ENCODE assay signal across 1 cellular context in the genomic region with DNA sequence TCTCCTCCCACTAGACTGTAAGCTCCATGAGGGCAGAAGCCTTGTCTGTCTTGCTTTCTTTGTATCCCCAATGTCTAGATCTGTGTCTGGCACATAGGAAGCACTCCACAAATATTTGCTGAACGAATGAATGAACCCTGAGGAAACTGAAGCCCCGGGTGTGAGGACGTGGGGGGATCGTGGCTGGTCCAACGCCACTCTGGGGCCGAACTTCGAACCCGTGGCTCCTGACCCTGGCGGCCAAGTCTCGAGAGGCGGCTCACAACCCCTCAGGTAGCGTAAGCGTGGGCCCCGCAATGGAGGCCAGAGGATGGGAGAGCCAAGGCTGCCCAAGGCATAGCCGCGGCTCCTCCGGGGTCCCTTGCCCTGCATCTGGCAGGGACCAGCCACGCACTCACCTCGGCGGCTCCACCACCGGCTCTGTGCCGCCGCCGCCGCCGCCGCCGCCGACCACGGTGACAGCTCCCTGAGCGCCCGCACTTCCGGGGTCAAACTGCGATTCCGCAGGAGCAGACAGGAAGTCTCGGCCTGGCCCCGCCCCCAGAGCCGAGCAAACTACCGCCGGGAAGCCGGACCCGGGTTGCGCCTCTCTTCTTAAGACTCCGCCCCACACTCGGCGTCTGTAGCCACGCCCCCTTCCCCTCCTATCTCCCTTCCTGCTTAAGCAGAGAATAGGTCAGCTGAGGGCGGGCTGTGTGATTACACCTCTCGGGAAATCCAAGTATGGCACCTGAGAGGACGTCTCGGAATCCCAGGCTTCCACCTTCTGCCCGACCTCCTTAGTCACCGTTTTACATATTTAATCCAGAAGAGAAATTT.
A peak's percentile ranks its signal among the peaks of the same experiment; 100 is the strongest.
TF ChIP-seq lines count a peak whose summit lies in the region.

A gene with protein sequence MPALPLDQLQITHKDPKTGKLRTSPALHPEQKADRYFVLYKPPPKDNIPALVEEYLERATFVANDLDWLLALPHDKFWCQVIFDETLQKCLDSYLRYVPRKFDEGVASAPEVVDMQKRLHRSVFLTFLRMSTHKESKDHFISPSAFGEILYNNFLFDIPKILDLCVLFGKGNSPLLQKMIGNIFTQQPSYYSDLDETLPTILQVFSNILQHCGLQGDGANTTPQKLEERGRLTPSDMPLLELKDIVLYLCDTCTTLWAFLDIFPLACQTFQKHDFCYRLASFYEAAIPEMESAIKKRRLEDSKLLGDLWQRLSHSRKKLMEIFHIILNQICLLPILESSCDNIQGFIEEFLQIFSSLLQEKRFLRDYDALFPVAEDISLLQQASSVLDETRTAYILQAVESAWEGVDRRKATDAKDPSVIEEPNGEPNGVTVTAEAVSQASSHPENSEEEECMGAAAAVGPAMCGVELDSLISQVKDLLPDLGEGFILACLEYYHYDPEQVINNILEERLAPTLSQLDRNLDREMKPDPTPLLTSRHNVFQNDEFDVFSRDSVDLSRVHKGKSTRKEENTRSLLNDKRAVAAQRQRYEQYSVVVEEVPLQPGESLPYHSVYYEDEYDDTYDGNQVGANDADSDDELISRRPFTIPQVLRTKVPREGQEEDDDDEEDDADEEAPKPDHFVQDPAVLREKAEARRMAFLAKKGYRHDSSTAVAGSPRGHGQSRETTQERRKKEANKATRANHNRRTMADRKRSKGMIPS (minus strand): TSS at position 495 of the 819 bp plus-strand sequence. CDS start 5,949 bp downstream, outside the sequence.

TF ChIP-seq in SK-N-SH, 30 proteins besides CTCF, POLR2A, EP300 and RAD21 (continued from another document):
- TF ChIP-seq REST (IDR thresholded peaks at IDR 0.05; ENCODE audit: low read depth, low read length) (no peak), EZH2phosphoT487 (IDR thresholded peaks at IDR 0.05; ENCODE audit: borderline replicate concordance, low read depth) (no peak), RCOR1 (IDR thresholded peaks at IDR 0.05; ENCODE audit: low read length) (no peak), POLR2AphosphoS5 (IDR thresholded peaks at IDR 0.05; ENCODE audit: low read depth, low read length) (peak; percentile 95), FOSL2 (IDR thresholded peaks at IDR 0.05; ENCODE audit: borderline replicate concordance, low read depth) (no peak), USF1 (IDR thresholded peaks at IDR 0.05; ENCODE audit: borderline replicate concordance, low read depth) (peak; percentile 54; the same call in 1 of the 2 replicates), NFIC (IDR thresholded peaks at IDR 0.05; ENCODE audit: borderline replicate concordance) (no peak), RXRA (IDR thresholded peaks at IDR 0.05; ENCODE audit: borderline replicate concordance, low read depth) (no peak), TAF1 (IDR thresholded peaks at IDR 0.05; ENCODE audit: borderline replicate concordance, low read depth, low read length) (peak; percentile 53; the same call in 1 of the 2 replicates), CHD2 (IDR thresholded peaks at IDR 0.05; ENCODE audit: low read length, partially characterized antibody) (peak; percentile 64), GABPA (IDR thresholded peaks at IDR 0.05; ENCODE audit: low read depth) (peak; percentile 89)
- TF ChIP-seq, protein P1, sequence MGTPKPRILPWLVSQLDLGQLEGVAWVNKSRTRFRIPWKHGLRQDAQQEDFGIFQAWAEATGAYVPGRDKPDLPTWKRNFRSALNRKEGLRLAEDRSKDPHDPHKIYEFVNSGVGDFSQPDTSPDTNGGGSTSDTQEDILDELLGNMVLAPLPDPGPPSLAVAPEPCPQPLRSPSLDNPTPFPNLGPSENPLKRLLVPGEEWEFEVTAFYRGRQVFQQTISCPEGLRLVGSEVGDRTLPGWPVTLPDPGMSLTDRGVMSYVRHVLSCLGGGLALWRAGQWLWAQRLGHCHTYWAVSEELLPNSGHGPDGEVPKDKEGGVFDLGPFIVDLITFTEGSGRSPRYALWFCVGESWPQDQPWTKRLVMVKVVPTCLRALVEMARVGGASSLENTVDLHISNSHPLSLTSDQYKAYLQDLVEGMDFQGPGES (IDR thresholded peaks at IDR 0.05; ENCODE audit: low read depth, low read length), result no peak
